Comparison of ENCODE assay signal across 18 cellular contexts in the genomic region with DNA sequence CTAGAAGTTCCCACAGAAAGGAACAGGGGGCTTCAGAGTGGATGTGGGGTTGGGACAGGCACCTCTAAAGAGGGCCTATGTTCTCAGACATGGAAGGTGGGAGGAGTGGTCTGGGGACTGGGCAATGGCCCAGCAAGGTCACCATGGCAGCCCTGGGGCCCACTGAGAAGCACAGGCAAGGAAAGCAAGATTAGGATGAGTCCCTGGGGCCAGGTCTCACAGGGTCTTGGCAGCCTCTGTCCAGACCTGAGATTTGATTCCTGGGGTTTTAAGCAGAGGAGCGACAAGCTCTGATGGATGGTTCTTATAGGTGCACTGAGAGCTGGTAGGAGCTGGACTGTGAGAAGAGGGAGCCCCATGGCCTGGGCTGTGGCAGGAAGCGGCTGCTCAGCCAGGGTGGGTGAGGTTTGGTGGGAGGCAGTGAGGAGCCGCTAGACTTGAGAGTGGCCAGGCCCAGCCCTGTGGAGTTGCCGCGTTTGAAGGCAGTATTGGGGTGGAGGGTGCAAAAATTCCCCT. TPM values are rescaled to one million over a fixed set of nuclear protein-coding genes. Genes with fewer than 3 reads are reported as not detected.
"Had no signal": no experiment of that assay in that cellular context is flagged by ENCODE, and none has a peak within 500 bp of the region (broad histone marks: within the 10 kb centered on the region; RNA-seq: fewer than 3 reads in every experiment).

No MANE protein-coding gene starts in this region.

- H3K4me3 Mint-ChIP-seq: activated CD4-positive, alpha-beta T cell treated with anti-CD3 and anti-CD28 coated beads, Interleukin-2, amount 10 ng/mL, durations not matched to agents 24 days and 14 days; activated naive CD4-positive, alpha-beta T cell treated with anti-CD3 and anti-CD28 coated beads for 36 hours; stimulated activated memory B cell treated with anti-CD40 and anti-IgM and Interleukin-4, amounts not matched to agents 10 μg/mL and 1 μg/mL and 100 μg/mL, for 72 hours; T-helper 2 cell treated with Interferon-gamma antibody and Interleukin-4, amounts not matched to agents 5 μg/mL and 100 μg/mL, for 36 hours had no signal

- H3K9me3 Mint-ChIP-seq: activated CD4-positive, alpha-beta T cell treated with anti-CD3 and anti-CD28 coated beads, Interleukin-2, amount 10 ng/mL, durations not matched to agents 24 days and 14 days; T-helper 2 cell treated with Interferon-gamma antibody and Interleukin-4, amounts not matched to agents 5 μg/mL and 100 μg/mL, for 36 hours had no signal

- H3K9me3 ChIP-seq: adrenal gland, uterus had no signal

- DNase-seq: activated CD4-positive, alpha-beta T cell treated with anti-CD3 and anti-CD28 coated beads, Interleukin-2, amount 10 ng/mL, durations not matched to agents 24 days and 14 days; activated CD4-positive, CD25-positive, alpha-beta regulatory T cell; activated naive CD4-positive, alpha-beta T cell treated with anti-CD3 and anti-CD28 coated beads for 36 hours; stimulated activated CD4-positive, alpha-beta T cell treated with anti-CD3 and anti-CD28 coated beads, Interleukin-2, amount 100 ng/mL, for 48 hours; substantia nigra; SW 1271; uterus had no signal

- H3K27ac ChIP-seq: tibial nerve, uterus had no signal

- H3K4me3 ChIP-seq: adrenal gland, tibial nerve, uterus had no signal

- H3K27me3 Mint-ChIP-seq: activated CD4-positive, alpha-beta T cell treated with anti-CD3 and anti-CD28 coated beads, Interleukin-2, amount 10 ng/mL, durations not matched to agents 24 days and 14 days had no signal

- H3K36me3 ChIP-seq: adrenal gland, tibial nerve, uterus had no signal

- H3K4me1 ChIP-seq: adrenal gland, tibial nerve, uterus had no signal

- H3K27me3 ChIP-seq: adrenal gland, tibial nerve, uterus had no signal

- H3K27ac Mint-ChIP-seq: activated CD4-positive, alpha-beta T cell treated with anti-CD3 and anti-CD28 coated beads, Interleukin-2, amount 10 ng/mL, durations not matched to agents 24 days and 14 days; activated naive CD4-positive, alpha-beta T cell treated with anti-CD3 and anti-CD28 coated beads for 36 hours; stimulated activated memory B cell treated with anti-CD40 and anti-IgM and Interleukin-4, amounts not matched to agents 10 μg/mL and 1 μg/mL and 100 μg/mL, for 72 hours; T-helper 2 cell treated with Interferon-gamma antibody and Interleukin-4, amounts not matched to agents 5 μg/mL and 100 μg/mL, for 36 hours had no signal

- H3K4me1 Mint-ChIP-seq: activated CD4-positive, alpha-beta T cell treated with anti-CD3 and anti-CD28 coated beads, Interleukin-2, amount 10 ng/mL, durations not matched to agents 24 days and 14 days; stimulated activated memory B cell treated with anti-CD40 and anti-IgM and Interleukin-4, amounts not matched to agents 10 μg/mL and 1 μg/mL and 100 μg/mL, for 72 hours had no signal

- H3K36me3 Mint-ChIP-seq: stimulated activated memory B cell treated with anti-CD40 and anti-IgM and Interleukin-4, amounts not matched to agents 10 μg/mL and 1 μg/mL and 100 μg/mL, for 72 hours had no signal

- ATAC-seq: esophagus mucosa; stimulated activated memory B cell treated with anti-CD40 and anti-IgM and Interleukin-4, amounts not matched to agents 10 μg/mL and 1 μg/mL and 100 μg/mL, for 72 hours had no signal

RNA-seq across cellular contexts. Expression of a gene that starts 44.0 kb away (rescaled TPM):
- total RNA-seq: activated CD4-positive, alpha-beta T cell treated with anti-CD3 and anti-CD28 coated beads, Interleukin-2, amount 10 ng/mL, durations not matched to agents 24 days and 14 days; activated CD8-positive, alpha-beta memory T cell treated with anti-CD3 and anti-CD28 coated beads for 36 hours; activated naive CD4-positive, alpha-beta T cell treated with anti-CD3 and anti-CD28 coated beads for 36 hours; kidney epithelial cell; myocyte; pulmonary artery endothelial cell; tibial nerve had no signal

RNA-seq across cellular contexts. Expression of a gene that starts 55.3 kb away (rescaled TPM):
- total RNA-seq: activated CD4-positive, alpha-beta T cell treated with anti-CD3 and anti-CD28 coated beads, Interleukin-2, amount 10 ng/mL, durations not matched to agents 24 days and 14 days; activated CD8-positive, alpha-beta memory T cell treated with anti-CD3 and anti-CD28 coated beads for 36 hours; activated naive CD4-positive, alpha-beta T cell treated with anti-CD3 and anti-CD28 coated beads for 36 hours; osteocyte had no signal
- polyA plus RNA-seq: neural cell had no signal
